ENCODE assay signal across 8 cellular contexts in the genomic region with DNA sequence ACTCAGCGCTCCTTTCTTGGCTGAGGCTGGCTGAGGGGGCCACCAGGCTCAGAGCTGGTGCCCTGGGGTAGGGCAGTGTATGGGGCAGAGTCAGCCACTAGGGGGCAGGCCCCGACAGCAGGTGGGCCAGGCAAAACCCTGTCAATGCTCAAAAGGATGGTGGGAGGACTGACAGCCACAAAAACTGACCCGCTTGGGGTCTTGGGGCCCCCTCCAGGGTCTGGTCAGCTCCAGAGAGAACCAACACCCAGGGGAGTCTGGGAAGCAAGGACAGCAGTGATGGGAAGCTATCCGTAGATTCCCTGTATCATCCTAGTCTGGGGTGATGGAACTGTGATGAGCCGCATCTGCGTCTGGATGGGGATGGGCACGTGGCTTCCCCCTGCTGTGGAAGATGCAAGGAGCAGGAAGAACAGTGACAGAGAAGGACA.
DNase-seq lines count a peak whose midpoint lies in the region; ATAC-seq and TF ChIP-seq lines count a peak whose summit lies in the region.

No MANE protein-coding gene starts in this region.

- peaks cover 0 to 7% of the 10 kb centered on the region in 2 donors for H3K4me1 ChIP-seq in lung (ENCODE audit: control insufficient read depth in 2 of 2, insufficient read depth in 2 of 2, low read length in 2 of 2)
- H3K4me1 ChIP-seq in suprapubic skin: peaks cover 48% of the 10 kb centered on the region

- no peaks in the 10 kb centered on the region for H3K27me3 ChIP-seq in AG04450 (ENCODE audit: control insufficient read depth, insufficient read depth, low read length)
- no peaks in the 10 kb centered on the region for H3K27me3 ChIP-seq in lung (ENCODE audit: control insufficient read depth, insufficient read depth)
- H3K27me3 ChIP-seq in suprapubic skin: no peaks in the 10 kb centered on the region

- H3K27ac ChIP-seq in AG04450 (ENCODE audit: low read depth, low read length) (no peak overlapping the region), lung (ENCODE audit: low read depth in 1 of 2, low read length in 1 of 2) (no peak overlapping the region), suprapubic skin (no peak overlapping the region)

- H3K36me3 ChIP-seq in lung (ENCODE audit: control insufficient read depth in 2 of 2, insufficient read depth in 2 of 2, low read length in 2 of 2) (no peaks in the 10 kb centered on the region), suprapubic skin (no peaks in the 10 kb centered on the region)

- CTCF ChIA-PET in AG04450 (lab: Charles Lee): interaction anchor here (0.6 to 1.7 kb wide), 6 partner anchors 10 to 1694 kb away, joined by 3 to 7 read pairs (median 4); no protein-coding TSS in a partner anchor

- no peak for TF ChIP-seq EP300 in suprapubic skin (IDR thresholded peaks at IDR 0.05)

- H3K4me3 ChIP-seq in AG04450 (ENCODE audit: low read depth, low read length) (no peak overlapping the region), lung (no peak overlapping the region), suprapubic skin (no peak overlapping the region)

- peak; percentile 72 for TF ChIP-seq CTCF in AG04450 (IDR thresholded peaks at IDR 0.05; ENCODE audit: low read depth, low read length)
- peak; percentile 94 for TF ChIP-seq CTCF in GM12874 (IDR thresholded peaks at IDR 0.05; ENCODE audit: insufficient read depth, low read depth, low read length)
- TF ChIP-seq CTCF in lung (IDR thresholded peaks at IDR 0.05; ENCODE audit: control extremely low read depth, extremely low read depth): peak; percentile 39
- TF ChIP-seq CTCF in suprapubic skin (IDR thresholded peaks at IDR 0.05): peak; percentile 51 to 84

- WGBS in lung, 2 donors: 48 to 54% methylated on average over 7 of the region's 7 CpGs
- WGBS in suprapubic skin: 43% methylated on average over 7 of the region's 7 CpGs

- H3K9me3 ChIP-seq in AG04450 (ENCODE audit: control insufficient read depth, insufficient read depth, low read length) (no peaks in the 10 kb centered on the region; the same call in 1 of the 2 replicates), lung (ENCODE audit: control insufficient read depth in 2 of 2, insufficient read depth in 1 of 2, low read length in 1 of 2) (no peaks in the 10 kb centered on the region), suprapubic skin (no peaks in the 10 kb centered on the region)

- TF ChIP-seq POLR2A in suprapubic skin (IDR thresholded peaks at IDR 0.05): no peak

- DNase-seq in AG04450 (ENCODE audit: low read depth, low spot score): no peak
- DNase-seq in SK-N-DZ (ENCODE audit: low spot score): peak; percentile 92
- DNase-seq in cerebellum (ENCODE audit: low spot score): peak; percentile 12
- no peak for DNase-seq in lung (ENCODE audit: low spot score)
- DNase-seq in suprapubic skin (ENCODE audit: low spot score in 2 of 2): peak in 1 of 2 donors; percentile 70

- peak; percentile 64 for ATAC-seq in HG03354 (IDR thresholded peaks at IDR 0.05; ENCODE audit: poor library complexity, severe bottlenecking, unreplicated experiment)
- peak; percentile 28 for ATAC-seq in lung (ENCODE audit: insufficient read depth, low FRiP score)
- ATAC-seq in GM18511 (IDR thresholded peaks at IDR 0.05; ENCODE audit: unreplicated experiment): no peak

- POLR2A ChIA-PET in AG04450 (lab: Yijun Ruan, JAX): no interaction called here

Comparison
In these comparisons a context has a peak if more than half of its experiments do, and no peak if none do; other contexts are left out.
1. DNase-seq: peak in SK-N-DZ (single experiment) and cerebellum (single experiment); none in AG04450 (single experiment) and lung (single experiment).
2. CTCF ChIP-seq: peak in every context shown above with its lines; median percentile 94 in GM12874; 72 in AG04450; 68 in suprapubic skin; 39 in lung.